ENCODE assay signal across 16 cellular contexts in genomic region chr11:105297463-105297862, GRCh38.
DNase-seq lines count a peak whose midpoint lies in the region; ATAC-seq and TF ChIP-seq lines count a peak whose summit lies in the region.
"Had no signal": no experiment of that assay in that cellular context is flagged by ENCODE, and none has a peak within 500 bp of the region (broad histone marks: within the 10 kb centered on the region; RNA-seq: fewer than 3 reads in every experiment).

No MANE protein-coding gene starts in this region.

- ATAC-seq in activated CD4-positive, alpha-beta T cell treated with anti-CD3 and anti-CD28 coated beads for 36 hours = peak; percentile 86
- ATAC-seq in GM18505 (IDR thresholded peaks at IDR 0.05; ENCODE audit: unreplicated experiment) (no peak), right lobe of liver (no peak)
- ATAC-seq: left ventricle myocardium superior, Panc1 had no signal

- no peaks in the 10 kb centered on the region for H3K9me3 ChIP-seq in right lobe of liver
- H3K9me3 ChIP-seq: upper lobe of left lung had no signal

- no peaks in the 10 kb centered on the region for H3K27me3 ChIP-seq in right lobe of liver
- H3K27me3 ChIP-seq: neural progenitor cell, upper lobe of left lung had no signal

- 22% methylated on average over 2 of the region's 2 CpGs for WGBS in right lobe of liver (ENCODE audit: insufficient coverage, low coverage, low lambda C conversion rate, missing lambda C conversion rate)

- POLR2A ChIA-PET in activated CD4-positive, alpha-beta T cell treated with anti-CD3 and anti-CD28 coated beads for 36 hours (lab: Charles Lee) = no interaction called here

- no peak overlapping the region for H3K4me3 Mint-ChIP-seq in activated CD4-positive, alpha-beta T cell treated with anti-CD3 and anti-CD28 coated beads for 36 hours
- H3K4me3 Mint-ChIP-seq: neural progenitor cell had no signal

- H3K4me1 ChIP-seq in right lobe of liver = no peaks in the 10 kb centered on the region
- H3K4me1 ChIP-seq: neural progenitor cell, upper lobe of left lung had no signal

- CTCF ChIA-PET in activated CD4-positive, alpha-beta T cell treated with anti-CD3 and anti-CD28 coated beads for 36 hours (lab: Charles Lee) = no interaction called here

- peaks cover 5% of the 10 kb centered on the region for H3K9me3 Mint-ChIP-seq in activated CD4-positive, alpha-beta T cell treated with anti-CD3 and anti-CD28 coated beads for 36 hours (ENCODE audit: low read depth)
- H3K9me3 Mint-ChIP-seq: neural progenitor cell had no signal

- TF ChIP-seq POLR2A in GM18505 (IDR thresholded peaks at IDR 0.05; ENCODE audit: borderline replicate concordance, extremely low read depth, insufficient read depth, insufficient read length) (no peak), right lobe of liver (IDR thresholded peaks at IDR 0.05) (no peak)

- H3K36me3 ChIP-seq in right lobe of liver = no peaks in the 10 kb centered on the region
- H3K36me3 ChIP-seq: neural progenitor cell, upper lobe of left lung had no signal

- peak overlapping the region; percentile 40 for H3K27ac Mint-ChIP-seq in activated CD4-positive, alpha-beta T cell treated with anti-CD3 and anti-CD28 coated beads for 36 hours
- H3K27ac Mint-ChIP-seq: neural progenitor cell had no signal

- H3K4me1 Mint-ChIP-seq in activated CD4-positive, alpha-beta T cell treated with anti-CD3 and anti-CD28 coated beads for 36 hours = peaks cover 17% of the 10 kb centered on the region

- no peak overlapping the region for H3K4me3 ChIP-seq in right lobe of liver
- H3K4me3 ChIP-seq: neural progenitor cell, upper lobe of left lung had no signal

- no peak for TF ChIP-seq CTCF in right lobe of liver (IDR thresholded peaks at IDR 0.05)

- peaks cover 17% of the 10 kb centered on the region for H3K27me3 Mint-ChIP-seq in activated CD4-positive, alpha-beta T cell treated with anti-CD3 and anti-CD28 coated beads for 36 hours

- H3K36me3 Mint-ChIP-seq in activated CD4-positive, alpha-beta T cell treated with anti-CD3 and anti-CD28 coated beads for 36 hours (ENCODE audit: low read depth) = no peaks in the 10 kb centered on the region
- H3K36me3 Mint-ChIP-seq: neural progenitor cell had no signal

- H3K27ac ChIP-seq in right lobe of liver = no peak overlapping the region
- H3K27ac ChIP-seq: neural progenitor cell, upper lobe of left lung had no signal

- DNase-seq in activated CD4-positive, alpha-beta T cell treated with anti-CD3 and anti-CD28 coated beads for 36 hours = no peak
- DNase-seq in activated CD4-positive, alpha-beta T cell treated with anti-CD3 and anti-CD28 coated beads for 1 hour = no peak
- DNase-seq in RKO (ENCODE audit: low spot score) (peak; percentile 49), dermis microvascular lymphatic vessel endothelial cell (ENCODE audit: low read depth in 2 of 2) (peak; percentile 61 to 72), pulmonary artery endothelial cell (ENCODE audit: low read depth, low spot score) (peak; percentile 10), posterior vena cava (ENCODE audit: low spot score) (no peak), right lobe of liver (no peak)
- DNase-seq: 8988T; aorta; effector memory CD4-positive, alpha-beta T cell; left ventricle myocardium superior; NCI-H1048; upper lobe of left lung had no signal

- intact Hi-C loops in activated CD4-positive, alpha-beta T cell treated with anti-CD3 and anti-CD28 coated beads for 36 hours (cut with DNase I, micrococcal nuclease) = loop anchor here in 1 of 2 experiments (5.0 to 10.0 kb wide), 2 partner anchors 383 to 590 kb away; no protein-coding TSS in a partner anchor
- intact Hi-C loops in posterior vena cava (cut with DNase I) (no loop called here), right lobe of liver (cut with DNase I) (no loop called here)

Comparison
In these comparisons a context has a peak if more than half of its experiments do, and no peak if none do; other contexts are left out.
1. DNase-seq: peak in RKO (single experiment), dermis microvascular lymphatic vessel endothelial cell (2 of 2) and pulmonary artery endothelial cell (single experiment); none in activated CD4-positive, alpha-beta T cell treated with anti-CD3 and anti-CD28 coated beads for 36 hours (single experiment), activated CD4-positive, alpha-beta T cell treated with anti-CD3 and anti-CD28 coated beads for 1 hour (single experiment), posterior vena cava (single experiment) and right lobe of liver (0 of 3).